ENCODE assay signal across 1 cellular context in genomic region chr12:31959701-31960391, GRCh38.
TF ChIP-seq lines count a peak whose summit lies in the region.

No MANE protein-coding gene starts in this region.

TF ChIP-seq in K562, 482 proteins besides CTCF, POLR2A, EP300 and RAD21 (continued from another document and continues in another):
- TF ChIP-seq NCOA2 (IDR thresholded peaks at IDR 0.05; ENCODE audit: partially characterized antibody in 2 of 2) (no peak), BRF1 (IDR thresholded peaks at IDR 0.05; ENCODE audit: borderline replicate concordance, extremely low read depth, insufficient read length) (no peak), RB1 (IDR thresholded peaks at IDR 0.05; ENCODE audit: low read depth) (peak; percentile 84), DEAF1 (CRISPR knock-in tag; IDR thresholded peaks at IDR 0.05) (no peak), CBX2 (IDR thresholded peaks at IDR 0.05; ENCODE audit: insufficient read depth, low read length, poor library complexity, severe bottlenecking) (no peak), KDM2B (CRISPR knock-in tag; IDR thresholded peaks at IDR 0.05) (no peak), E4F1 (CRISPR knock-in tag; IDR thresholded peaks at IDR 0.05; ENCODE audit: borderline replicate concordance) (no peak), RBM15 (IDR thresholded peaks at IDR 0.05; ENCODE audit: insufficient read depth, low read length) (no peak), HDAC6 (IDR thresholded peaks at IDR 0.05; ENCODE audit: low read depth, low read length) (no peak), CEBPB (tag; IDR thresholded peaks at IDR 0.05) (no peak), IRF1 (CRISPR knock-in tag; IDR thresholded peaks at IDR 0.05; ENCODE audit: borderline replicate concordance) (no peak), POLR2B (IDR thresholded peaks at IDR 0.05; ENCODE audit: low read depth, partially characterized antibody) (no peak), TEAD1 (CRISPR knock-in tag; IDR thresholded peaks at IDR 0.05) (no peak), SIN3A (IDR thresholded peaks at IDR 0.05; ENCODE audit: borderline replicate concordance in 2 of 2, control insufficient read depth in 1 of 2, low read depth in 2 of 2, low read length in 2 of 2) (0 out of 4 replicates have a peak, but pooled peaks of 1 of the 2 experiments have one; percentile 31), NCOR1 (IDR thresholded peaks at IDR 0.05) (no peak), MIER1 (IDR thresholded peaks at IDR 0.05; ENCODE audit: low read depth) (no peak), EZH2 (IDR thresholded peaks at IDR 0.05; ENCODE audit: borderline replicate concordance, low read depth, low read length) (no peak), ZNF232 (CRISPR knock-in tag; IDR thresholded peaks at IDR 0.05) (no peak), CBX3 (IDR thresholded peaks at IDR 0.05; ENCODE audit: borderline replicate concordance in 1 of 2, low read length in 2 of 2) (no peak), TCF7L2 (IDR thresholded peaks at IDR 0.05; ENCODE audit: low read depth, low read length) (no peak), MTA1 (IDR thresholded peaks at IDR 0.05; ENCODE audit: borderline replicate concordance) (peak; percentile 11; the same call in 1 of the 2 replicates), MXI1 (IDR thresholded peaks at IDR 0.05; ENCODE audit: low read depth, low read length) (no peak), NBN (IDR thresholded peaks at IDR 0.05; ENCODE audit: low read depth) (peak; percentile 33; the same call in 1 of the 2 replicates), PYGO2 (tag; IDR thresholded peaks at IDR 0.05) (no peak), CHD7 (IDR thresholded peaks at IDR 0.05; ENCODE audit: low read depth, low read length) (no peak), ARID3A (IDR thresholded peaks at IDR 0.05; ENCODE audit: borderline replicate concordance, low read depth, low read length) (no peak), RBFOX2 (IDR thresholded peaks at IDR 0.05; ENCODE audit: low read depth, low read length) (peak; percentile 78), PHB2 (IDR thresholded peaks at IDR 0.05; ENCODE audit: low read depth) (no peak), HDGF (IDR thresholded peaks at IDR 0.05) (no peak), SAP30 (IDR thresholded peaks at IDR 0.05; ENCODE audit: borderline replicate concordance, insufficient read depth, low read depth, low read length, poor library complexity, severe bottlenecking) (peak; percentile 2), ZC3H8 (IDR thresholded peaks at IDR 0.05) (no peak), FOXA3 (CRISPR knock-in tag; conservative IDR thresholded peaks at IDR 0.05 in 1 of 2, IDR thresholded peaks at IDR 0.05 in 1 of 2) (no peak), ZFX (CRISPR knock-in tag; IDR thresholded peaks at IDR 0.05) (peak; percentile 55), POLR3G (IDR thresholded peaks at IDR 0.05; ENCODE audit: extremely low read depth, insufficient read length, insufficient replicate concordance) (no peak), USF1 (CRISPR knock-in tag; IDR thresholded peaks at IDR 0.05) (no peak), CREM (IDR thresholded peaks at IDR 0.05; ENCODE audit: low read depth) (peak; percentile 48; the same call in 1 of the 2 replicates), ZNF766 (CRISPR knock-in tag; conservative IDR thresholded peaks at IDR 0.05) (0 out of 2 replicates have a peak, but pooled peaks have one; percentile 22), THRAP3 (IDR thresholded peaks at IDR 0.05; ENCODE audit: borderline replicate concordance) (no peak), U2AF1 (optimal IDR thresholded peaks at IDR 0.05; ENCODE audit: low read depth, low read length) (no peak), PREB (CRISPR knock-in tag; IDR thresholded peaks at IDR 0.05) (0 out of 2 replicates have a peak, but pooled peaks have one; percentile 70), KAT7 (CRISPR knock-in tag; IDR thresholded peaks at IDR 0.05; ENCODE audit: borderline replicate concordance) (peak; percentile 29; the same call in 1 of the 2 replicates), IFI16 (CRISPR knock-in tag; IDR thresholded peaks at IDR 0.05) (no peak)
